In the genomic region with DNA sequence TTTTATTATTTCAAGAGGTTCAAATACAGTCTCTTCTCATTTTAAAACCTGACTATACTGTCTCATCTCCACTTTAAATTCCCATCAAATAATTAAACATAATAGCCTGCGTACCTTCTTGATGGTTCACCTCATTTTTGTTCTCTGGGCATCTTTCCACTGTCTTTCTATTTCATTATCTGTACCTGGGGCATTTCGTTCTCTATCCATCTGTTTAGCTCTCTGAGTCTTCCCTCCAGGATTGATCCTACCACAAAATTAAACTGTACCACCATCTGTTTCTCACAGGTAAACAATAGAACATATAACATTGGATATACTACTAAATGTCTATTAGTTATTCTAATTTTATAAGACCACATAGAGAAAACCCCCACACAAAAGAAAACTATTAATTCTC, we compare ENCODE assay signal across 15 cellular contexts.
DNase-seq lines count a peak whose midpoint lies in the region; ATAC-seq and TF ChIP-seq lines count a peak whose summit lies in the region.
"Had no signal": no experiment of that assay in that cellular context is flagged by ENCODE, and none has a peak within 500 bp of the region (broad histone marks: within the 10 kb centered on the region; RNA-seq: fewer than 3 reads in every experiment).

No MANE protein-coding gene starts in this region.

- no peak overlapping the region for H3K4me3 ChIP-seq in thyroid gland (replicated peaks in 1 of 3)
- H3K4me3 ChIP-seq: GM23338 had no signal

- no peaks in the 10 kb centered on the region for H3K4me1 ChIP-seq in thyroid gland

- no peaks in the 10 kb centered on the region for H3K27me3 ChIP-seq in thyroid gland

- intact Hi-C loops in thyroid gland (cut with DNase I): no loop called here

- no peak for ATAC-seq in HG03196 (IDR thresholded peaks at IDR 0.05; ENCODE audit: unreplicated experiment)
- ATAC-seq: GM23338, HCT116 had no signal

- no peak overlapping the region for H3K27ac ChIP-seq in thyroid gland

- peak; percentile 5 for DNase-seq in NCI-H2171 (lab: John Stamatoyannopoulos, UW)
- peak; percentile 20 for DNase-seq in NCI-H524 treated with DMSO at 0.1 percent for 48 hours (lab: John Stamatoyannopoulos, UW)
- peak; percentile 22 to 78 for DNase-seq in cerebellar nuclear complex (lab: John Stamatoyannopoulos, UW)
- no peak for DNase-seq in NCI-H1436 treated with DMSO at 0.1 percent for 48 hours (lab: John Stamatoyannopoulos, UW)
- DNase-seq in thyroid gland: no peak
- DNase-seq: Calu3; CD4-positive, alpha-beta memory T cell; COR-L47; DMS79; EL; GF-D8; H9 had no signal

- no peaks in the 10 kb centered on the region for H3K36me3 ChIP-seq in thyroid gland

- 86 to 92% methylated on average over 2 of the region's 2 CpGs for WGBS in thyroid gland, 2 donors

- TF ChIP-seq CTCF in thyroid gland (IDR thresholded peaks at IDR 0.05): no peak

- TF ChIP-seq POLR2A in thyroid gland (IDR thresholded peaks at IDR 0.05): no peak

- no peaks in the 10 kb centered on the region for H3K9me3 ChIP-seq in thyroid gland

Comparison
In these comparisons a context has a peak if more than half of its experiments do, and no peak if none do; other contexts are left out.
1. DNase-seq: peak in NCI-H2171 (single experiment), NCI-H524 treated with DMSO at 0.1 percent for 48 hours (single experiment) and cerebellar nuclear complex (2 of 2); none in NCI-H1436 treated with DMSO at 0.1 percent for 48 hours (single experiment) and thyroid gland (0 of 2).